1 cellular context compared by ENCODE assay signal in the genomic region with DNA sequence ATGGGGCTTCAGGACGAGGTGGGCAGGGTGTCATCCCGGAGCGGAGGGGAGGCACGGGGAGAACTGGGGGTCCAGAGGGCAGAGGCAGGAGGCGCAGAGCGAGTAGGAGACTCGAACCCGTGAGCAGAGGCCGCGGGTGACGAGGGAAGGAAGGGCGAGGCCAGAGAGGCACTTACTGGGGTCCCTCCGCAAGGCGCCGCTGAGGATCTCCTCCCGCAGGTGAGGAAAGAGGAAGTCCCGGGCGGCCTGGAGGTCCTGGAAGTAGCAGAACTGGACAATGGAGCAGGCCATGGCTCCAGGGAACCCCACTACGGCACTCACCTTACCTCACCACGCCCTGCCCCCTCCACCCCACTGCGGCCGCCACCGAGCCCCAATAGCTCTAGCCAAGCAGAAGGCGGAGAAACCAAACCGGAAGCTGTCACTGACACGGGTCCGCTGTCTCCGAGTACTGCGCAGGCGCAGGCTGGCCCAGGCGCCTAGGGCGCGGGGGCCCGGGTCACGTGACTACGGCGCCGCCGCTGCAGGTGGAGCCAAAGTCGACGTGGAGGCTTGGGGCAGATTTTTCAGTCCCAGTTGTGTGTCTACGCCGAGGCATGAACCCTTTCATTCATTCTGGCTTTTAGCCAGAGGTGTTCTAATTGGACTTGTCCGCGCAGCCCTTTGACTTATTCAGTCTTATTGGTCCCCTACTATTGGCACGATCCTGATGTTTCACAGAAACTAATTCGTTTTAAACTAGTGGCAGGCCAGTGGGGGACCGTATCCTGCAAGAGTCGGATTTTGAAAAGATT.
TF ChIP-seq lines count a peak whose summit lies in the region.

A gene with protein sequence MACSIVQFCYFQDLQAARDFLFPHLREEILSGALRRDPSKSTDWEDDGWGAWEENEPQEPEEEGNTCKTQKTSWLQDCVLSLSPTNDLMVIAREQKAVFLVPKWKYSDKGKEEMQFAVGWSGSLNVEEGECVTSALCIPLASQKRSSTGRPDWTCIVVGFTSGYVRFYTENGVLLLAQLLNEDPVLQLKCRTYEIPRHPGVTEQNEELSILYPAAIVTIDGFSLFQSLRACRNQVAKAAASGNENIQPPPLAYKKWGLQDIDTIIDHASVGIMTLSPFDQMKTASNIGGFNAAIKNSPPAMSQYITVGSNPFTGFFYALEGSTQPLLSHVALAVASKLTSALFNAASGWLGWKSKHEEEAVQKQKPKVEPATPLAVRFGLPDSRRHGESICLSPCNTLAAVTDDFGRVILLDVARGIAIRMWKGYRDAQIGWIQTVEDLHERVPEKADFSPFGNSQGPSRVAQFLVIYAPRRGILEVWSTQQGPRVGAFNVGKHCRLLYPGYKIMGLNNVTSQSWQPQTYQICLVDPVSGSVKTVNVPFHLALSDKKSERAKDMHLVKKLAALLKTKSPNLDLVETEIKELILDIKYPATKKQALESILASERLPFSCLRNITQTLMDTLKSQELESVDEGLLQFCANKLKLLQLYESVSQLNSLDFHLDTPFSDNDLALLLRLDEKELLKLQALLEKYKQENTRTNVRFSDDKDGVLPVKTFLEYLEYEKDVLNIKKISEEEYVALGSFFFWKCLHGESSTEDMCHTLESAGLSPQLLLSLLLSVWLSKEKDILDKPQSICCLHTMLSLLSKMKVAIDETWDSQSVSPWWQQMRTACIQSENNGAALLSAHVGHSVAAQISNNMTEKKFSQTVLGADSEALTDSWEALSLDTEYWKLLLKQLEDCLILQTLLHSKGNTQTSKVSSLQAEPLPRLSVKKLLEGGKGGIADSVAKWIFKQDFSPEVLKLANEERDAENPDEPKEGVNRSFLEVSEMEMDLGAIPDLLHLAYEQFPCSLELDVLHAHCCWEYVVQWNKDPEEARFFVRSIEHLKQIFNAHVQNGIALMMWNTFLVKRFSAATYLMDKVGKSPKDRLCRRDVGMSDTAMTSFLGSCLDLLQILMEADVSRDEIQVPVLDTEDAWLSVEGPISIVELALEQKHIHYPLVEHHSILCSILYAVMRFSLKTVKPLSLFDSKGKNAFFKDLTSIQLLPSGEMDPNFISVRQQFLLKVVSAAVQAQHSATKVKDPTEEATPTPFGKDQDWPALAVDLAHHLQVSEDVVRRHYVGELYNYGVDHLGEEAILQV (N-terminal part only) (minus strand): TSS at position 407 of the 794 bp plus-strand sequence. CDS start 116 bp downstream, at position 291.

TF ChIP-seq in HepG2, 621 proteins besides CTCF, POLR2A, EP300 and RAD21 (continued from another document and continues in another):
- TF ChIP-seq ARID4A (CRISPR knock-in tag; IDR thresholded peaks at IDR 0.05; ENCODE audit: borderline replicate concordance) (peak; percentile 87), IKZF4 (CRISPR knock-in tag; IDR thresholded peaks at IDR 0.05; ENCODE audit: borderline replicate concordance, low read depth, not compliant biosample characterization) (peak; percentile 34), ZNF224 (CRISPR knock-in tag; IDR thresholded peaks at IDR 0.05) (peak; percentile 56; the same call in 1 of the 2 replicates), ZNF232 (CRISPR knock-in tag; IDR thresholded peaks at IDR 0.05; ENCODE audit: borderline replicate concordance) (peak; percentile 69; the same call in 1 of the 2 replicates), EEA1 (CRISPR knock-in tag; IDR thresholded peaks at IDR 0.05; ENCODE audit: borderline replicate concordance) (0 out of 2 replicates have a peak, but pooled peaks have one; percentile 46), ZBTB49 (CRISPR knock-in tag; IDR thresholded peaks at IDR 0.05; ENCODE audit: borderline replicate concordance) (no peak), ZNF724P (CRISPR knock-in tag; IDR thresholded peaks at IDR 0.05; ENCODE audit: borderline replicate concordance) (no peak; the same call in 1 of the 2 replicates), ZNF296 (CRISPR knock-in tag; conservative IDR thresholded peaks at IDR 0.05) (peak; percentile 40; the same call in 1 of the 2 replicates), ATM (IDR thresholded peaks at IDR 0.05; ENCODE audit: borderline replicate concordance) (no peak), ZNF781 (CRISPR knock-in tag; IDR thresholded peaks at IDR 0.05; ENCODE audit: borderline replicate concordance, not compliant biosample characterization) (peak; percentile 35), ZNF256 (CRISPR knock-in tag; conservative IDR thresholded peaks at IDR 0.05) (0 out of 2 replicates have a peak, but pooled peaks have one; percentile 62), YEATS2 (CRISPR knock-in tag; IDR thresholded peaks at IDR 0.05; ENCODE audit: borderline replicate concordance) (peak; percentile 87; the same call in 1 of the 2 replicates), MIER3 (CRISPR knock-in tag; IDR thresholded peaks at IDR 0.05; ENCODE audit: borderline replicate concordance) (no peak), JUN (CRISPR knock-in tag; IDR thresholded peaks at IDR 0.05) (peak; percentile 55; the same call in 1 of the 2 replicates), MTA1 (CRISPR knock-in tag; IDR thresholded peaks at IDR 0.05; ENCODE audit: borderline replicate concordance) (peak; percentile 26; the same call in 1 of the 2 replicates), THAP8 (CRISPR knock-in tag; IDR thresholded peaks at IDR 0.05; ENCODE audit: borderline replicate concordance) (peak; percentile 81), GMEB1 (CRISPR knock-in tag; IDR thresholded peaks at IDR 0.05; ENCODE audit: borderline replicate concordance) (peak; percentile 85), ZIK1 (CRISPR knock-in tag; IDR thresholded peaks at IDR 0.05; ENCODE audit: borderline replicate concordance, low read depth) (peak; percentile 80; the same call in 1 of the 2 replicates), ZNF747 (CRISPR knock-in tag; IDR thresholded peaks at IDR 0.05; ENCODE audit: borderline replicate concordance) (0 out of 2 replicates have a peak, but pooled peaks have one; percentile 37), SMYD3 (CRISPR knock-in tag; IDR thresholded peaks at IDR 0.05) (peak; percentile 51; the same call in 1 of the 2 replicates), HNRNPLL (IDR thresholded peaks at IDR 0.05; ENCODE audit: low read depth, low read length, poor library complexity, severe bottlenecking) (peak; percentile 74), ZNF639 (CRISPR knock-in tag; conservative IDR thresholded peaks at IDR 0.05) (no peak), STAT6 (CRISPR knock-in tag; IDR thresholded peaks at IDR 0.05; ENCODE audit: borderline replicate concordance) (peak; percentile 56; the same call in 1 of the 2 replicates), POGZ (CRISPR knock-in tag; IDR thresholded peaks at IDR 0.05) (peak; percentile 98), KMT2A (CRISPR knock-in tag; IDR thresholded peaks at IDR 0.05) (peak; percentile 34; the same call in 1 of the 2 replicates), ZNF225 (CRISPR knock-in tag; IDR thresholded peaks at IDR 0.05) (peak; percentile 59; the same call in 1 of the 2 replicates), NR2C2 (CRISPR knock-in tag; IDR thresholded peaks at IDR 0.05; ENCODE audit: borderline replicate concordance) (peak; percentile 52; the same call in 1 of the 2 replicates), TGIF2 (CRISPR knock-in tag; IDR thresholded peaks at IDR 0.05) (0 out of 2 replicates have a peak, but pooled peaks have one; percentile 51), DMAP1 (CRISPR knock-in tag; IDR thresholded peaks at IDR 0.05) (peak; percentile 62; the same call in 1 of the 2 replicates), HDAC1 (CRISPR knock-in tag; IDR thresholded peaks at IDR 0.05) (0 out of 2 replicates have a peak, but pooled peaks have one; percentile 45)
- TF ChIP-seq, protein P1, sequence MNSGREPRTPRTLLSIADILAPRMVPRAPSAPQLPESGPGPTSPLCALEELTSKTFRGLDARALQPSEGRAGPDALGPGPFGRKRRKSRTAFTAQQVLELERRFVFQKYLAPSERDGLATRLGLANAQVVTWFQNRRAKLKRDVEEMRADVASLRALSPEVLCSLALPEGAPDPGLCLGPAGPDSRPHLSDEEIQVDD (CRISPR knock-in tag; IDR thresholded peaks at IDR 0.05; ENCODE audit: borderline replicate concordance) = peak; percentile 77; the same call in 1 of the 2 replicates
